8 cellular contexts compared by ENCODE assay signal in genomic region chr4:73258668-73259551, GRCh38. TPM values are rescaled to one million over a fixed set of nuclear protein-coding genes. Genes with fewer than 3 reads are reported as not detected.
DNase-seq lines count a peak whose midpoint lies in the region; ATAC-seq, FAIRE-seq and TF ChIP-seq lines count a peak whose summit lies in the region.

Gene ANKRD17, minus strand, starts transcription at chr4:73258798. Its CDS starts 130 bp downstream, at chr4:73258668.

- H3K36me3 ChIP-seq in Caco-2 (ENCODE audit: control insufficient read depth, insufficient read depth, low read length) (no peaks in the 10 kb centered on the region; the same call in 1 of the 2 replicates), endocrine pancreas (ENCODE audit: control insufficient read depth, insufficient read depth, low read length) (no peaks in the 10 kb centered on the region)

- peak within 1 kb of the TSS; percentile 100 for H3K27ac Mint-ChIP-seq in Caco-2 (ENCODE audit: unreplicated experiment)
- peak within 1 kb of the TSS; percentile 98 for H3K27ac Mint-ChIP-seq in activated CD8-positive, alpha-beta memory T cell treated with anti-CD3 and anti-CD28 coated beads, Interleukin-2, amount 10 ng/mL, durations not matched to agents 7 days and 5 days

- peak in 1 of 2 experiments; percentile 2 for TF ChIP-seq CTCF in Caco-2 (IDR thresholded peaks at IDR 0.05; ENCODE audit: insufficient read depth in 1 of 2, low read depth in 1 of 2, low read length in 1 of 2, severe bottlenecking in 1 of 2, unreplicated experiment in 1 of 2)

- H3K9ac ChIP-seq in endocrine pancreas (ENCODE audit: control insufficient read depth, insufficient read depth, low read length) = peak within 1 kb of the TSS; percentile 100

- H3K4me3 ChIP-seq in Caco-2 (ENCODE audit: low read depth, low read length) (peak within 1 kb of the TSS; percentile 97), endocrine pancreas (ENCODE audit: control insufficient read depth, insufficient read depth, low read length) (peak within 1 kb of the TSS; percentile 100)

- H3K27me3 ChIP-seq in Caco-2 (replicated peaks; ENCODE audit: control insufficient read depth, insufficient read depth, low read length) (no peaks in the 10 kb centered on the region), endocrine pancreas (ENCODE audit: control insufficient read depth, insufficient read depth, low read length) (no peaks in the 10 kb centered on the region)

- CTCF ChIA-PET in Caco-2 (lab: Charles Lee) = interaction anchor here (0.6 to 0.9 kb wide), 4 partner anchors 16 to 454 kb away, joined by 4 read pairs; no protein-coding TSS in a partner anchor
- CTCF ChIA-PET in activated CD8-positive, alpha-beta memory T cell treated with anti-CD3 and anti-CD28 coated beads, Interleukin-2, amount 10 ng/mL, durations not matched to agents 7 days and 5 days (lab: Charles Lee) = interaction anchor here (0.8 to 4.1 kb wide), 7 partner anchors 9 to 188 kb away, joined by 3 to 22 read pairs (median 5); partner anchors contain the start of gene COX18

- peak; percentile 75 for ATAC-seq in GM21367 (IDR thresholded peaks at IDR 0.05; ENCODE audit: unreplicated experiment)
- peak; percentile 82 for ATAC-seq in activated CD8-positive, alpha-beta memory T cell treated with anti-CD3 and anti-CD28 coated beads, Interleukin-2, amount 10 ng/mL, durations not matched to agents 7 days and 5 days

- no TSS peak for BruUV-seq in Caco-2 (replicated peaks; lab: Mats Ljungman, UMichigan)

- DNase-seq in Caco-2 = peak; percentile 93
- peak; percentile 65 for DNase-seq in HTR-8/SVneo (ENCODE audit: insufficient read length, low spot score)
- DNase-seq in NOMO-1 treated with dmso at 0.1 percent for 144 hours (lab: John Stamatoyannopoulos, UW; ENCODE audit: unreplicated experiment) = peak; percentile 90
- peak; percentile 95 for DNase-seq in activated CD8-positive, alpha-beta memory T cell treated with anti-CD3 and anti-CD28 coated beads, Interleukin-2, amount 10 ng/mL, durations not matched to agents 7 days and 5 days
- DNase-seq in mesenteric fat pad (ENCODE audit: low spot score) = peak; percentile 97
- peak; percentile 87 for DNase-seq in stimulated activated CD8-positive, alpha-beta memory T cell treated with anti-CD3 and anti-CD28 coated beads, Interleukin-15, amount 100 ng/mL, for 24 hours (ENCODE audit: low read depth)

- peaks cover 14% of the 10 kb centered on the region for H3K4me1 Mint-ChIP-seq in Caco-2 (ENCODE audit: low read depth, unreplicated experiment)
- peaks cover 45% of the 10 kb centered on the region for H3K4me1 Mint-ChIP-seq in activated CD8-positive, alpha-beta memory T cell treated with anti-CD3 and anti-CD28 coated beads, Interleukin-2, amount 10 ng/mL, durations not matched to agents 7 days and 5 days

- POLR2A ChIA-PET in Caco-2 (lab: Charles Lee) = interaction anchor here (0.5 to 2.9 kb wide), 9 partner anchors 16 to 532 kb away, joined by 3 to 15 read pairs (median 4); no protein-coding TSS in a partner anchor

- H3K9me3 ChIP-seq in Caco-2 (no peaks in the 10 kb centered on the region), endocrine pancreas (ENCODE audit: control insufficient read depth, low read length) (no peaks in the 10 kb centered on the region)

- intact Hi-C loops in Caco-2 (cut with micrococcal nuclease; ENCODE audit: unreplicated experiment) = loop anchor here (1.0 kb wide), 2 partner anchors 49 to 190 kb away; partner anchors contain the start of gene COX18

- no peaks in the 10 kb centered on the region for H3K9me3 Mint-ChIP-seq in Caco-2 (ENCODE audit: unreplicated experiment)
- H3K9me3 Mint-ChIP-seq in activated CD8-positive, alpha-beta memory T cell treated with anti-CD3 and anti-CD28 coated beads, Interleukin-2, amount 10 ng/mL, durations not matched to agents 7 days and 5 days (ENCODE audit: low read depth) = no peaks in the 10 kb centered on the region

- peak; percentile 23 for FAIRE-seq in HTR-8/SVneo (lab: Jason Lieb, UNC)

- H3K36me3 Mint-ChIP-seq in Caco-2 (ENCODE audit: insufficient read depth, unreplicated experiment) = peaks cover 34% of the 10 kb centered on the region
- peaks cover 11% of the 10 kb centered on the region for H3K36me3 Mint-ChIP-seq in activated CD8-positive, alpha-beta memory T cell treated with anti-CD3 and anti-CD28 coated beads, Interleukin-2, amount 10 ng/mL, durations not matched to agents 7 days and 5 days

- no peaks in the 10 kb centered on the region for H3K27me3 Mint-ChIP-seq in Caco-2 (ENCODE audit: insufficient read depth, unreplicated experiment)
- no peaks in the 10 kb centered on the region for H3K27me3 Mint-ChIP-seq in activated CD8-positive, alpha-beta memory T cell treated with anti-CD3 and anti-CD28 coated beads, Interleukin-2, amount 10 ng/mL, durations not matched to agents 7 days and 5 days

- peak within 1 kb of the TSS; percentile 85 for H3K4me3 Mint-ChIP-seq in Caco-2 (ENCODE audit: unreplicated experiment)
- H3K4me3 Mint-ChIP-seq in activated CD8-positive, alpha-beta memory T cell treated with anti-CD3 and anti-CD28 coated beads, Interleukin-2, amount 10 ng/mL, durations not matched to agents 7 days and 5 days = peak within 1 kb of the TSS; percentile 99

- H3K4me1 ChIP-seq in Caco-2 (peaks cover 14% of the 10 kb centered on the region; the same call in 1 of the 2 replicates), endocrine pancreas (ENCODE audit: control insufficient read depth, insufficient read depth, low read length) (peaks cover 27% of the 10 kb centered on the region)

RNA-seq across cellular contexts. Expression of gene ANKRD17, which starts in this region (rescaled TPM):
- total RNA-seq in Caco-2 (2022) (66.8 and 73.0 TPM in 2 replicates), mesenteric fat pad (65.8 TPM)
- total RNA-seq in activated CD8-positive, alpha-beta memory T cell treated with anti-CD3 and anti-CD28 coated beads, Interleukin-2, amount 10 ng/mL, durations not matched to agents 7 days and 5 days = 10 to 100 TPM; 50.6 to 57.5 TPM

Comparison
In these comparisons a context has a peak if more than half of its experiments do, and no peak if none do; other contexts are left out.
1. Peak in every context shown above with its lines: DNase-seq, ATAC-seq and H3K4me3 ChIP-seq.